12 cellular contexts compared by ENCODE assay signal in the genomic region with DNA sequence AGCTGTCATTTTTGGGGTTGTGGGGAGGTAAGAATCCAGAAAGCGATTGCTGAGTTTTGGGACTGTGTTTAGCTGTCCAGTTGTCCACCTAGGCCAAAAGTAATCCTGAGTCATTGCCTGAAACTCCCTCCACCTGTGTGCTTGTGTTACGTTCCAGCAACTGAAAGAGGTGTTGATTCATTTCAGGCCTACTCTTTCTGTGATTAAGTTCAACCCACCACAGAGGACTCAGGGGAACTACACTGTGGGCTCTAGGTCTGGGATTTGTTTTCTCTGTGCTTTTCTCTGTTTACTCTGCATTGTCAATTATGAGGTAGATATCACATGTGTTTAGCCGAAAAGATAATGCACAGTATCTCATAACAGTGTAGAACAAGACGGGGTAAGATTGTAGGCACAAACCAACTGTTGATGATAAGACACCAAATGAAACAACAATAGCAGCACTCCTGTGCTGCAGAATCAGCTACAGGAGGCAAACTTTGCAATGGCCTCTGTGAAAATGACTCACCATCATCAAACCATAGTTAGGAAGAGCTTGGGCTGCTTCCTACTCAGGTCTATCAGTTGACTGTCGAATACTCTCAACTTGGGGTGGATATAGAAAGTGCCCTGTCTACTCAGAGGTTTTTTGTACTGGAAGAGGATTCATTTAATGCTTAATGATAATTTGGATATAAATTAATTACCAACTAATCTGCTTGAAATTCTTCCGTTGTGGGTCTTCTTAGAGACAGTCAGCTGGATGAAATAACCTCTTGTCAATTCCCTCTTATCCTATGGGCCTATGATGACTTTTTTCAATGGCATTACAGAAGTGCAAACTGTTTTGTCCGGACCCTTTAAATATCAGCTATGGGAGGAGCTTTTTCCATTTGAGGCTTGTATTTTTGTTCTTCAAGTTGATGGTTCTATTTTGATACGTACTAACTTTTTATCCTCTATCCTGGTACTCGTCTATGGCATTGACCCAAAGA.
DNase-seq lines count a peak whose midpoint lies in the region; ATAC-seq and TF ChIP-seq lines count a peak whose summit lies in the region.
"Had no signal": no experiment of that assay in that cellular context is flagged by ENCODE, and none has a peak within 500 bp of the region (broad histone marks: within the 10 kb centered on the region; RNA-seq: fewer than 3 reads in every experiment).

No MANE protein-coding gene starts in this region.

- no peak overlapping the region for H3K4ac ChIP-seq in mesendoderm (ENCODE audit: low read depth, low read length)

- no peaks in the 10 kb centered on the region for H3K9me3 ChIP-seq in hepatocyte (ENCODE audit: low read depth)
- H3K9me3 ChIP-seq: Peyer's patch had no signal

- H3K56ac ChIP-seq in mesendoderm (ENCODE audit: low read length), result no peak overlapping the region

- ATAC-seq in GM18858 (IDR thresholded peaks at IDR 0.05; ENCODE audit: unreplicated experiment) (peak; percentile 92), GM21423 (IDR thresholded peaks at IDR 0.05; ENCODE audit: unreplicated experiment) (peak; percentile 95), HG03066 (IDR thresholded peaks at IDR 0.05; ENCODE audit: low read depth, unreplicated experiment) (peak; percentile 93), esophagus mucosa (no peak)
- ATAC-seq: activated naive CD8-positive, alpha-beta T cell treated with anti-CD3 and anti-CD28 coated beads, Interleukin-2, amount 50 U/mL, for 24 hours had no signal

- WGBS in hepatocyte (ENCODE audit: low lambda C conversion rate, missing lambda C conversion rate), result 67% methylated on average over 9 of the region's 9 CpGs
- WGBS in mesendoderm (ENCODE audit: extremely low coverage, insufficient coverage, low lambda C conversion rate), result no CpG with 5 or more reads among the region's 9 CpGs

- H4K5ac ChIP-seq in mesendoderm (ENCODE audit: low read length), result no peak overlapping the region

- H4K8ac ChIP-seq in mesendoderm (ENCODE audit: low read depth, low read length), result no peak overlapping the region

- no peak for DNase-seq in hepatocyte (ENCODE audit: low spot score)
- no peak for DNase-seq in mesendoderm
- no peak for DNase-seq in activated naive CD4-positive, alpha-beta T cell treated with Interleukin-2 at 50 U/mL for 16 hours
- no peak for DNase-seq in pons (ENCODE audit: low spot score)
- DNase-seq: activated naive CD8-positive, alpha-beta T cell treated with anti-CD3 and anti-CD28 coated beads, Interleukin-2, amount 50 U/mL, for 24 hours; HCEC 1CT; Peyer's patch had no signal

- no peak overlapping the region for H3K18ac ChIP-seq in mesendoderm (ENCODE audit: low read length)

- no peak overlapping the region for H2AK5ac ChIP-seq in mesendoderm (ENCODE audit: low read length)

- H3K79me1 ChIP-seq in mesendoderm (ENCODE audit: low read length), result no peaks in the 10 kb centered on the region

- H3K27ac ChIP-seq in hepatocyte (peak overlapping the region; percentile 43), mesendoderm (ENCODE audit: low read depth, low read length) (no peak overlapping the region)
- H3K27ac ChIP-seq: VCaP had no signal

- no peak overlapping the region for H3K23ac ChIP-seq in mesendoderm (ENCODE audit: low read length)

- H3K79me2 ChIP-seq in hepatocyte (no peaks in the 10 kb centered on the region), mesendoderm (ENCODE audit: control insufficient read depth, insufficient read depth, low read length) (no peaks in the 10 kb centered on the region)

- H3K4me3 ChIP-seq in hepatocyte (no peak overlapping the region), mesendoderm (ENCODE audit: low read length) (no peak overlapping the region)
- H3K4me3 ChIP-seq: Peyer's patch had no signal

- TF ChIP-seq CTCF in hepatocyte (IDR thresholded peaks at IDR 0.05; ENCODE audit: poor library complexity), result no peak

- H3K9me2 ChIP-seq in hepatocyte (replicated peaks; ENCODE audit: insufficient read depth), result no peaks in the 10 kb centered on the region

- H3K4me2 ChIP-seq in hepatocyte, result no peak overlapping the region
- no peak overlapping the region for H3K4me2 ChIP-seq in mesendoderm (ENCODE audit: low read length)

- H2BK120ac ChIP-seq in mesendoderm (ENCODE audit: low read depth, low read length), result no peak overlapping the region

- H3K36me3 ChIP-seq in hepatocyte (replicated peaks; ENCODE audit: insufficient read depth, low read depth) (no peaks in the 10 kb centered on the region), mesendoderm (ENCODE audit: control insufficient read depth, insufficient read depth, low read length) (no peaks in the 10 kb centered on the region)
- H3K36me3 ChIP-seq: Peyer's patch had no signal

- no peaks in the 10 kb centered on the region for H3K27me3 ChIP-seq in hepatocyte
- H3K27me3 ChIP-seq in mesendoderm (ENCODE audit: insufficient read depth, low read length, poor library complexity), result no peaks in the 10 kb centered on the region
- H3K27me3 ChIP-seq: Peyer's patch had no signal

- H4K20me1 ChIP-seq in hepatocyte (ENCODE audit: insufficient read depth, poor library complexity, severe bottlenecking), result no peaks in the 10 kb centered on the region

- H2BK15ac ChIP-seq in mesendoderm (replicated peaks; ENCODE audit: low read depth), result no peak overlapping the region

- no peak overlapping the region for H2BK5ac ChIP-seq in mesendoderm (ENCODE audit: low read length)

- H3K4me1 ChIP-seq in hepatocyte (ENCODE audit: insufficient read depth), result peaks cover 3% of the 10 kb centered on the region
- no peaks in the 10 kb centered on the region for H3K4me1 ChIP-seq in mesendoderm (ENCODE audit: control insufficient read depth, low read depth, low read length)
- H3K4me1 ChIP-seq: Peyer's patch had no signal

- H3K9ac ChIP-seq in mesendoderm (ENCODE audit: low read length), result no peak overlapping the region

- H2AFZ ChIP-seq in hepatocyte, result no peak overlapping the region
